2 cellular contexts compared by ENCODE assay signal in the genomic region with DNA sequence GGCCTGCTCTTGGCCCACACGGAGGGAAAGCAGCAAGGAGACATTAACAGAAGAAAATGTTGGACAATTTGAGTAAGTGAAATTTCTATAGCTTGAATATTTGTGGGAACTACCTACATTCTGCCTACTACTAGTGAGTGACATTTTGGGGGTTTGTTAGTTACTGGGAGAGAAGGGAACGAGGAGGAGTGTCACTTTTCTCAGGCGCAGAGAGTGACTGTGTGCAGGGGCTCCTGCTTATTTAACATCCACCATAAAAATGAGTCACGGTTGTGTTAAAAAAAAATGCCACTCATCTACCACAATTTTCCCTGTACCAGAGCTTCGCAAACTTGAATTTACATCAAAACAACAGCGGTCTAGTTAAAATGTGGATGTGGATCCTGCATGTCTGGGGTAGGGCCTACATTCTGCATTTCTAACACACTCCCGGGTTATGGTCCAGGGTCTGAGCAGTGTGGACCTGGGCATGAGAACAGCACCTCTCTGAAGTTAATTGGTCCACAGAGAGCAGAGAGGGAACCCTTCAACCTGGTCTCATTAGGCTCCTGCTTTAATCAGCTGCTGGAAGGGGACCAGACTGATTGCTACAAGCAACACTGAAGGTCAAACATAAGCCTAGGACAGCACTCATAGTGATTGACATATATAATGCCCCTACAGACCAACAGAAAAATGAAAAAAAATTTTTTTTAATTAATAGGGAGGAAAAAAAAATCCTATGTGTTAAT.
TF ChIP-seq lines count a peak whose summit lies in the region.

No MANE protein-coding gene starts in this region.

TF ChIP-seq in GM23338, 12 proteins besides CTCF, POLR2A, EP300 and RAD21 (continues in another document):
- TF ChIP-seq CREB1 (CRISPR knock-in tag; IDR thresholded peaks at IDR 0.05; ENCODE audit: low read depth), result no peak
- no peak for TF ChIP-seq POLR2AphosphoS5 (IDR thresholded peaks at IDR 0.05; ENCODE audit: low read depth)
- TF ChIP-seq STAT1 (IDR thresholded peaks at IDR 0.05; ENCODE audit: unreplicated experiment), result no peak
- no peak for TF ChIP-seq JUNB (IDR thresholded peaks at IDR 0.05; ENCODE audit: unreplicated experiment)
- no peak for TF ChIP-seq EZH2phosphoT487 (IDR thresholded peaks at IDR 0.05; ENCODE audit: unreplicated experiment)
- TF ChIP-seq, protein P1, sequence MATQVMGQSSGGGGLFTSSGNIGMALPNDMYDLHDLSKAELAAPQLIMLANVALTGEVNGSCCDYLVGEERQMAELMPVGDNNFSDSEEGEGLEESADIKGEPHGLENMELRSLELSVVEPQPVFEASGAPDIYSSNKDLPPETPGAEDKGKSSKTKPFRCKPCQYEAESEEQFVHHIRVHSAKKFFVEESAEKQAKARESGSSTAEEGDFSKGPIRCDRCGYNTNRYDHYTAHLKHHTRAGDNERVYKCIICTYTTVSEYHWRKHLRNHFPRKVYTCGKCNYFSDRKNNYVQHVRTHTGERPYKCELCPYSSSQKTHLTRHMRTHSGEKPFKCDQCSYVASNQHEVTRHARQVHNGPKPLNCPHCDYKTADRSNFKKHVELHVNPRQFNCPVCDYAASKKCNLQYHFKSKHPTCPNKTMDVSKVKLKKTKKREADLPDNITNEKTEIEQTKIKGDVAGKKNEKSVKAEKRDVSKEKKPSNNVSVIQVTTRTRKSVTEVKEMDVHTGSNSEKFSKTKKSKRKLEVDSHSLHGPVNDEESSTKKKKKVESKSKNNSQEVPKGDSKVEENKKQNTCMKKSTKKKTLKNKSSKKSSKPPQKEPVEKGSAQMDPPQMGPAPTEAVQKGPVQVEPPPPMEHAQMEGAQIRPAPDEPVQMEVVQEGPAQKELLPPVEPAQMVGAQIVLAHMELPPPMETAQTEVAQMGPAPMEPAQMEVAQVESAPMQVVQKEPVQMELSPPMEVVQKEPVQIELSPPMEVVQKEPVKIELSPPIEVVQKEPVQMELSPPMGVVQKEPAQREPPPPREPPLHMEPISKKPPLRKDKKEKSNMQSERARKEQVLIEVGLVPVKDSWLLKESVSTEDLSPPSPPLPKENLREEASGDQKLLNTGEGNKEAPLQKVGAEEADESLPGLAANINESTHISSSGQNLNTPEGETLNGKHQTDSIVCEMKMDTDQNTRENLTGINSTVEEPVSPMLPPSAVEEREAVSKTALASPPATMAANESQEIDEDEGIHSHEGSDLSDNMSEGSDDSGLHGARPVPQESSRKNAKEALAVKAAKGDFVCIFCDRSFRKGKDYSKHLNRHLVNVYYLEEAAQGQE (IDR thresholded peaks at IDR 0.05; ENCODE audit: unreplicated experiment), result no peak
- no peak for TF ChIP-seq NANOG (IDR thresholded peaks at IDR 0.05; ENCODE audit: borderline replicate concordance)
- no peak for TF ChIP-seq EZH2 (IDR thresholded peaks at IDR 0.05; ENCODE audit: low read depth, unreplicated experiment)
- TF ChIP-seq, protein P2, sequence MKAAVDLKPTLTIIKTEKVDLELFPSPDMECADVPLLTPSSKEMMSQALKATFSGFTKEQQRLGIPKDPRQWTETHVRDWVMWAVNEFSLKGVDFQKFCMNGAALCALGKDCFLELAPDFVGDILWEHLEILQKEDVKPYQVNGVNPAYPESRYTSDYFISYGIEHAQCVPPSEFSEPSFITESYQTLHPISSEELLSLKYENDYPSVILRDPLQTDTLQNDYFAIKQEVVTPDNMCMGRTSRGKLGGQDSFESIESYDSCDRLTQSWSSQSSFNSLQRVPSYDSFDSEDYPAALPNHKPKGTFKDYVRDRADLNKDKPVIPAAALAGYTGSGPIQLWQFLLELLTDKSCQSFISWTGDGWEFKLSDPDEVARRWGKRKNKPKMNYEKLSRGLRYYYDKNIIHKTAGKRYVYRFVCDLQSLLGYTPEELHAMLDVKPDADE (IDR thresholded peaks at IDR 0.05), result no peak
- no peak for TF ChIP-seq ZNF331 (CRISPR knock-in tag; IDR thresholded peaks at IDR 0.05; ENCODE audit: low read depth)

TF ChIP-seq in HepG2, 621 proteins besides CTCF, POLR2A, EP300 and RAD21:
- no peak for TF ChIP-seq SMAD3 (CRISPR knock-in tag; IDR thresholded peaks at IDR 0.05)
- no peak for TF ChIP-seq ZNF33B (CRISPR knock-in tag; IDR thresholded peaks at IDR 0.05)
- no peak for TF ChIP-seq ZNF234 (CRISPR knock-in tag; conservative IDR thresholded peaks at IDR 0.05)
- no peak for TF ChIP-seq ZNF512 (CRISPR knock-in tag; IDR thresholded peaks at IDR 0.05)
- no peak for TF ChIP-seq HMGXB4 (CRISPR knock-in tag; IDR thresholded peaks at IDR 0.05; ENCODE audit: borderline replicate concordance in 1 of 2, low read depth in 1 of 2)
- TF ChIP-seq NFYB (CRISPR knock-in tag; IDR thresholded peaks at IDR 0.05), result no peak
- TF ChIP-seq ZNF12 (CRISPR knock-in tag; IDR thresholded peaks at IDR 0.05), result no peak
- TF ChIP-seq CAMTA2 (CRISPR knock-in tag; IDR thresholded peaks at IDR 0.05; ENCODE audit: borderline replicate concordance), result no peak
- no peak for TF ChIP-seq ZFAT (CRISPR knock-in tag; conservative IDR thresholded peaks at IDR 0.05)
- TF ChIP-seq FLYWCH1 (CRISPR knock-in tag; IDR thresholded peaks at IDR 0.05), result no peak
- TF ChIP-seq BHLHE40 (IDR thresholded peaks at IDR 0.05; ENCODE audit: low read length), result no peak
- no peak for TF ChIP-seq ZNF674 (CRISPR knock-in tag; IDR thresholded peaks at IDR 0.05; ENCODE audit: low read depth)
- no peak for TF ChIP-seq FOXC1 (CRISPR knock-in tag; IDR thresholded peaks at IDR 0.05; ENCODE audit: borderline replicate concordance)
- TF ChIP-seq ZFP41 (CRISPR knock-in tag; IDR thresholded peaks at IDR 0.05; ENCODE audit: borderline replicate concordance), result no peak
